Comparison of ENCODE assay signal across 2 cellular contexts in genomic region chr6:97689078-97689754, GRCh38.
TF ChIP-seq lines count a peak whose summit lies in the region.

No MANE protein-coding gene starts in this region.

TF ChIP-seq in GM23338, 12 proteins besides CTCF, POLR2A, EP300 and RAD21:
- TF ChIP-seq ETS1 (IDR thresholded peaks at IDR 0.05) (0 out of 2 replicates have a peak, but pooled peaks have one; percentile 25), EZH2 (IDR thresholded peaks at IDR 0.05; ENCODE audit: low read depth, unreplicated experiment) (no peak), JUNB (IDR thresholded peaks at IDR 0.05; ENCODE audit: unreplicated experiment) (no peak), EZH2phosphoT487 (IDR thresholded peaks at IDR 0.05; ENCODE audit: unreplicated experiment) (no peak)

TF ChIP-seq in H1, 55 proteins besides CTCF, POLR2A, EP300 and RAD21 (continued from another document):
- TF ChIP-seq GTF2F1 (IDR thresholded peaks at IDR 0.05; ENCODE audit: borderline replicate concordance, low read depth, low read length), result no peak
- no peak for TF ChIP-seq PHF8 (conservative IDR thresholded peaks at IDR 0.05; ENCODE audit: low read depth, low read length)
- no peak for TF ChIP-seq CTBP2 (IDR thresholded peaks at IDR 0.05; ENCODE audit: borderline replicate concordance, insufficient read depth, insufficient read length, low read length)
- no peak for TF ChIP-seq TCF12 (IDR thresholded peaks at IDR 0.05; ENCODE audit: low read depth, low read length)
- TF ChIP-seq SP4 (IDR thresholded peaks at IDR 0.05; ENCODE audit: low read length), result no peak
- TF ChIP-seq KDM4A (IDR thresholded peaks at IDR 0.05; ENCODE audit: low read depth, low read length, severe bottlenecking), result no peak
- no peak for TF ChIP-seq CHD2 (IDR thresholded peaks at IDR 0.05; ENCODE audit: low read length)
